In the genomic region with DNA sequence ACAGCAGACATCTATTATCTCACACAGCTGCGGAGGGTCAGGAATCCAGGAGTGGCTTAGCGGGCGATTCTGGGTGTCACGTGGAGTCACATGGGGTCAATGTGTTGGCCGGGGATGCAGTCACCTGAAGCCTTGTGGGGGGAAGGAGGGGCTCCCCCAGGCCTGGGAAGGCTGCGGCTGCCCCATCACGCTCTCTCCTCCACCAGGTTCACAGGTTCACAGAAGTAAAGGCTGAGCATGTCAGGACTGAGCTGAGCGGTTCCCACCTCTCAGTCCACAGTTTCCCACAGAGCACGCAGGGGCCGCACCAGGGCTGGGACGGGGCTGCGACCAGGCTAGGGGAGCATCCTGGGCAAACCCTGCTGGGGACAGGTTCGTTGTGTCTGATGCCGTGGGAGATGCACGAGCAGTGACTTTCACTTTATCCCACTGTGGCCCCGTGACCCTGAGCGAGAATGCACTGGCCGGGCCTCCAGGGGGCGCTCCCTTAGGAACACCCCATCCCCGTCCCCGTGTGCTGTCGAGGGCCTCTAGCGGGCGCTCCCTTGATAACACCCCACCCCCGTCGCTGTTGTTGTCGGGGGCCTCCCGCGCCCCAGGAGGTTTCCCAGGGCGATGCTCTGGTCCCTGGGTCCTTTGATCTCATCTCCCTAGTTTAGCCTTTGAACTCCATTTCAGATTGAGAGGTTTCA, we compare ENCODE assay signal across 8 cellular contexts.
DNase-seq lines count a peak whose midpoint lies in the region; ATAC-seq and TF ChIP-seq lines count a peak whose summit lies in the region.

No MANE protein-coding gene starts in this region.

- no peaks in the 10 kb centered on the region for H3K27me3 Mint-ChIP-seq in Calu3 (ENCODE audit: unreplicated experiment)
- no peaks in the 10 kb centered on the region for H3K27me3 Mint-ChIP-seq in activated naive CD8-positive, alpha-beta T cell treated with anti-CD3 and anti-CD28 coated beads for 36 hours

- H3K27ac ChIP-seq in HL-60 (replicated peaks) (no peak overlapping the region), vagina (no peak overlapping the region)

- H3K4me1 ChIP-seq in vagina = peaks cover 20% of the 10 kb centered on the region

- peaks cover 17% of the 10 kb centered on the region for H3K36me3 Mint-ChIP-seq in Calu3 (ENCODE audit: insufficient read depth, unreplicated experiment)
- H3K36me3 Mint-ChIP-seq in activated naive CD8-positive, alpha-beta T cell treated with anti-CD3 and anti-CD28 coated beads for 36 hours = no peaks in the 10 kb centered on the region

- CTCF ChIA-PET in Calu3 (lab: Charles Lee) = interaction anchor here (0.6 to 1.0 kb wide), 3 partner anchors 36 to 128 kb away, joined by 3 read pairs; no protein-coding TSS in a partner anchor

- H3K9me3 Mint-ChIP-seq in Calu3 (ENCODE audit: low read depth, unreplicated experiment) = no peaks in the 10 kb centered on the region
- H3K9me3 Mint-ChIP-seq in activated naive CD8-positive, alpha-beta T cell treated with anti-CD3 and anti-CD28 coated beads for 36 hours = no peaks in the 10 kb centered on the region

- H3K4me1 Mint-ChIP-seq in Calu3 (ENCODE audit: low read depth, unreplicated experiment) = no peaks in the 10 kb centered on the region
- H3K4me1 Mint-ChIP-seq in activated naive CD8-positive, alpha-beta T cell treated with anti-CD3 and anti-CD28 coated beads for 36 hours = peaks cover 20% of the 10 kb centered on the region

- no peaks in the 10 kb centered on the region for H3K27me3 ChIP-seq in HL-60 (ENCODE audit: insufficient read depth, poor library complexity, severe bottlenecking)
- H3K27me3 ChIP-seq in vagina = no peaks in the 10 kb centered on the region

- TF ChIP-seq CTCF in Calu3 (IDR thresholded peaks at IDR 0.05; ENCODE audit: unreplicated experiment) (peak; percentile 85), HL-60 (IDR thresholded peaks at IDR 0.05; ENCODE audit: insufficient read depth, low read length) (peak; percentile 99), vagina (IDR thresholded peaks at IDR 0.05) (peak; percentile 45 to 67 (median 65))

- no TSS peak for BruUV-seq in Calu3 (replicated peaks; lab: Mats Ljungman, UMichigan)

- intact Hi-C loops in Calu3 (cut with micrococcal nuclease; ENCODE audit: unreplicated experiment) = loop anchor here (2.0 kb wide), 1 partner anchor 72 kb away; no protein-coding TSS in a partner anchor
- intact Hi-C loops in left cardiac atrium (cut with DNase I) = loop anchor here in 1 of 2 donors (5.0 kb wide), 1 partner anchor 127 kb away; no protein-coding TSS in a partner anchor
- intact Hi-C loops in vagina (cut with DNase I) = no loop called here

- DNase-seq in Calu3 (peak; percentile 82), HL-60 (ENCODE audit: low read depth in 1 of 2, low spot score in 1 of 2) (peak; percentile 41 to 82), left cardiac atrium (peak; percentile 84), renal cortical epithelial cell (ENCODE audit: low read depth) (peak; percentile 54), vagina (ENCODE audit: extremely low spot score in 2 of 2) (no peak)
- peak; percentile 89 for DNase-seq in activated naive CD8-positive, alpha-beta T cell treated with anti-CD3 and anti-CD28 coated beads for 36 hours

- H3K4me3 Mint-ChIP-seq in Calu3 (ENCODE audit: low read depth, unreplicated experiment) = peak overlapping the region; percentile 64
- peak overlapping the region; percentile 80 for H3K4me3 Mint-ChIP-seq in activated naive CD8-positive, alpha-beta T cell treated with anti-CD3 and anti-CD28 coated beads for 36 hours

- peak; percentile 74 for ATAC-seq in GM19463 (IDR thresholded peaks at IDR 0.05; ENCODE audit: unreplicated experiment)
- peak; percentile 95 for ATAC-seq in SK-N-SH treated with all-trans-retinoic acid at 6 μM for 48 hours
- peak; percentile 84 to 92 for ATAC-seq in left cardiac atrium

- no peak overlapping the region for H3K27ac Mint-ChIP-seq in Calu3 (ENCODE audit: unreplicated experiment)
- peak overlapping the region; percentile 72 for H3K27ac Mint-ChIP-seq in activated naive CD8-positive, alpha-beta T cell treated with anti-CD3 and anti-CD28 coated beads for 36 hours

- H3K36me3 ChIP-seq in vagina = peaks cover 0 to 7% of the 10 kb centered on the region in 2 donors

- TF ChIP-seq POLR2A in vagina (IDR thresholded peaks at IDR 0.05) = no peak

- H3K9me3 ChIP-seq in vagina = no peaks in the 10 kb centered on the region

- H3K4me3 ChIP-seq in HL-60 (replicated peaks; ENCODE audit: insufficient read depth, low read length) (peak overlapping the region; percentile 22), vagina (peak overlapping the region; percentile 7 to 9)

TF ChIP-seq in SK-N-SH treated with all-trans-retinoic acid at 6 μM for 48 hours, 23 proteins besides CTCF, POLR2A, EP300 and RAD21:
- TF ChIP-seq ARNTL (CRISPR knock-in tag; IDR thresholded peaks at IDR 0.05; ENCODE audit: borderline replicate concordance, low read depth) (no peak), OSR1 (CRISPR knock-in tag; IDR thresholded peaks at IDR 0.05) (no peak), RARB (CRISPR knock-in tag; IDR thresholded peaks at IDR 0.05) (no peak), CSDC2 (CRISPR knock-in tag; IDR thresholded peaks at IDR 0.05) (no peak), ZFP3 (CRISPR knock-in tag; IDR thresholded peaks at IDR 0.05) (no peak), TOX (CRISPR knock-in tag; IDR thresholded peaks at IDR 0.05; ENCODE audit: borderline replicate concordance) (no peak)
- TF ChIP-seq, protein P1, sequence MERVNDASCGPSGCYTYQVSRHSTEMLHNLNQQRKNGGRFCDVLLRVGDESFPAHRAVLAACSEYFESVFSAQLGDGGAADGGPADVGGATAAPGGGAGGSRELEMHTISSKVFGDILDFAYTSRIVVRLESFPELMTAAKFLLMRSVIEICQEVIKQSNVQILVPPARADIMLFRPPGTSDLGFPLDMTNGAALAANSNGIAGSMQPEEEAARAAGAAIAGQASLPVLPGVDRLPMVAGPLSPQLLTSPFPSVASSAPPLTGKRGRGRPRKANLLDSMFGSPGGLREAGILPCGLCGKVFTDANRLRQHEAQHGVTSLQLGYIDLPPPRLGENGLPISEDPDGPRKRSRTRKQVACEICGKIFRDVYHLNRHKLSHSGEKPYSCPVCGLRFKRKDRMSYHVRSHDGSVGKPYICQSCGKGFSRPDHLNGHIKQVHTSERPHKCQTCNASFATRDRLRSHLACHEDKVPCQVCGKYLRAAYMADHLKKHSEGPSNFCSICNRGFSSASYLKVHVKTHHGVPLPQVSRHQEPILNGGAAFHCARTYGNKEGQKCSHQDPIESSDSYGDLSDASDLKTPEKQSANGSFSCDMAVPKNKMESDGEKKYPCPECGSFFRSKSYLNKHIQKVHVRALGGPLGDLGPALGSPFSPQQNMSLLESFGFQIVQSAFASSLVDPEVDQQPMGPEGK (CRISPR knock-in tag; IDR thresholded peaks at IDR 0.05; ENCODE audit: borderline replicate concordance) = no peak
- TF ChIP-seq, protein P2, sequence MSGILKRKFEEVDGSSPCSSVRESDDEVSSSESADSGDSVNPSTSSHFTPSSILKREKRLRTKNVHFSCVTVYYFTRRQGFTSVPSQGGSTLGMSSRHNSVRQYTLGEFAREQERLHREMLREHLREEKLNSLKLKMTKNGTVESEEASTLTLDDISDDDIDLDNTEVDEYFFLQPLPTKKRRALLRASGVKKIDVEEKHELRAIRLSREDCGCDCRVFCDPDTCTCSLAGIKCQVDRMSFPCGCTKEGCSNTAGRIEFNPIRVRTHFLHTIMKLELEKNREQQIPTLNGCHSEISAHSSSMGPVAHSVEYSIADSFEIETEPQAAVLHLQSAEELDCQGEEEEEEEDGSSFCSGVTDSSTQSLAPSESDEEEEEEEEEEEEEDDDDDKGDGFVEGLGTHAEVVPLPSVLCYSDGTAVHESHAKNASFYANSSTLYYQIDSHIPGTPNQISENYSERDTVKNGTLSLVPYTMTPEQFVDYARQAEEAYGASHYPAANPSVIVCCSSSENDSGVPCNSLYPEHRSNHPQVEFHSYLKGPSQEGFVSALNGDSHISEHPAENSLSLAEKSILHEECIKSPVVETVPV (CRISPR knock-in tag; IDR thresholded peaks at IDR 0.05) = no peak
TF ChIP-seq in SK-N-SH treated with all-trans-retinoic acid at 6 μM for 48 hours: peak in this region for 0.

Comparison
In these comparisons a context has a peak if more than half of its experiments do, and no peak if none do; other contexts are left out.
1. DNase-seq: peak in Calu3 (single experiment), HL-60 (2 of 2), activated naive CD8-positive, alpha-beta T cell treated with anti-CD3 and anti-CD28 coated beads for 36 hours (single experiment), left cardiac atrium (single experiment) and renal cortical epithelial cell (single experiment); none in vagina (0 of 2).
2. Peak in every context shown above with its lines, with median percentiles within 50 percentile points of each other: CTCF ChIP-seq and ATAC-seq.